23 cellular contexts compared by ENCODE assay signal in the genomic region with DNA sequence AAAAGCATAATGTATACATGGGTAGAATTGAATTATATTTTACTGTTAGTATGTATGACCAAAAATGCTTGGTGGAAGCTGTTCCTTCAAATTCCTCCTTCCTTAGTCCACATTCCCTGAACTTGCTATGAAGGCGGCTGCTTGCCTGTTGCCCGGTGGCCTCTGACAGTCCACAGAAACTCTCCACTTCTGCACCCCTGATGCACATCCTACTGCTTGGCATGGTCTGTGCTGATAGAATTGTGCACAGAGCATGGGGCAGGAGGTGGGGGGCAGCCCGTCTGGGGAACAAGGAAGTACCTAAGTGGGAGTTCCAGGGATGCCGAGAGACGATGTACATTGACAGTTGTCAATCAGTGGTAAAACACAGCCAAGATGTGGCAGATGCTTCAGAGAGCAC. TPM values are rescaled to one million over a fixed set of nuclear protein-coding genes. Genes with fewer than 3 reads are reported as not detected.
"Had no signal": no experiment of that assay in that cellular context is flagged by ENCODE, and none has a peak within 500 bp of the region (broad histone marks: within the 10 kb centered on the region; RNA-seq: fewer than 3 reads in every experiment).

No MANE protein-coding gene starts in this region.

- H3K36me3 Mint-ChIP-seq: natural killer cell; stimulated activated naive B cell treated with anti-CD40 and anti-IgM and Interleukin-4, amounts not matched to agents 10 μg/mL and 1 μg/mL and 100 μg/mL, for 72 hours; type B pancreatic cell had no signal

- H3K4me3 Mint-ChIP-seq: natural killer cell; neural crest cell; stimulated activated naive B cell treated with anti-CD40 and anti-IgM and Interleukin-4, amounts not matched to agents 10 μg/mL and 1 μg/mL and 100 μg/mL, for 72 hours; stimulated activated naive CD8-positive, alpha-beta T cell treated with anti-CD3 and anti-CD28 coated beads, Interleukin-15, Interleukin-2, amounts not matched to agents 100 ng/mL and 50 ng/mL, for 24 hours; type B pancreatic cell had no signal

- H3K4me2 ChIP-seq: hepatocyte had no signal

- H3K9me3 Mint-ChIP-seq: stimulated activated naive CD8-positive, alpha-beta T cell treated with anti-CD3 and anti-CD28 coated beads, Interleukin-15, Interleukin-2, amounts not matched to agents 100 ng/mL and 50 ng/mL, for 24 hours; type B pancreatic cell had no signal

- H3K9me3 ChIP-seq: prostate gland, right lobe of liver, suprapubic skin had no signal

- H3K4me1 ChIP-seq: esophagus muscularis mucosa, foreskin keratinocyte, gastroesophageal sphincter, lower lobe of right lung, prostate gland, right lobe of liver, suprapubic skin had no signal

- DNase-seq: dermis blood vessel endothelial cell; effector memory CD4-positive, alpha-beta T cell; foreskin keratinocyte; kidney; left ventricle myocardium superior; lower lobe of right lung; natural killer cell; retina; right lobe of liver; stimulated activated CD4-positive, alpha-beta T cell treated with anti-CD3 and anti-CD28 coated beads, Interleukin-15, amount 100 ng/mL, for 24 hours; stimulated activated CD4-positive, alpha-beta T cell treated with anti-CD3 and anti-CD28 coated beads, Interleukin-2, amount 100 ng/mL, for 48 hours; stimulated activated naive B cell treated with anti-CD40 and anti-IgM and Interleukin-4, amounts not matched to agents 10 μg/mL and 1 μg/mL and 100 μg/mL, for 72 hours had no signal

- H3K79me2 ChIP-seq: hepatocyte had no signal

- H3K27ac ChIP-seq: coronary artery, esophagus muscularis mucosa, foreskin keratinocyte, gastroesophageal sphincter, heart left ventricle, hepatocyte, lower lobe of right lung, prostate gland, right lobe of liver, suprapubic skin had no signal

- ATAC-seq: foreskin keratinocyte; gastroesophageal sphincter; lower lobe of right lung; natural killer cell; stimulated activated naive B cell treated with anti-CD40 and anti-IgM and Interleukin-4, amounts not matched to agents 10 μg/mL and 1 μg/mL and 100 μg/mL, for 72 hours had no signal

- H3K27ac Mint-ChIP-seq: natural killer cell; stimulated activated naive B cell treated with anti-CD40 and anti-IgM and Interleukin-4, amounts not matched to agents 10 μg/mL and 1 μg/mL and 100 μg/mL, for 72 hours; stimulated activated naive CD8-positive, alpha-beta T cell treated with anti-CD3 and anti-CD28 coated beads, Interleukin-15, Interleukin-2, amounts not matched to agents 100 ng/mL and 50 ng/mL, for 24 hours; type B pancreatic cell had no signal

- H3K36me3 ChIP-seq: esophagus muscularis mucosa, gastroesophageal sphincter, heart left ventricle, lower lobe of right lung, prostate gland, right lobe of liver, suprapubic skin had no signal

- H3K27me3 ChIP-seq: foreskin keratinocyte, heart left ventricle, hepatocyte, right lobe of liver, suprapubic skin had no signal

- H3K27me3 Mint-ChIP-seq: stimulated activated naive B cell treated with anti-CD40 and anti-IgM and Interleukin-4, amounts not matched to agents 10 μg/mL and 1 μg/mL and 100 μg/mL, for 72 hours; stimulated activated naive CD8-positive, alpha-beta T cell treated with anti-CD3 and anti-CD28 coated beads, Interleukin-15, Interleukin-2, amounts not matched to agents 100 ng/mL and 50 ng/mL, for 24 hours; type B pancreatic cell had no signal

- H3K4me1 Mint-ChIP-seq: natural killer cell; neural crest cell; stimulated activated naive B cell treated with anti-CD40 and anti-IgM and Interleukin-4, amounts not matched to agents 10 μg/mL and 1 μg/mL and 100 μg/mL, for 72 hours had no signal

- H3K4me3 ChIP-seq: coronary artery, esophagus muscularis mucosa, gastroesophageal sphincter, heart left ventricle, hepatocyte, lower lobe of right lung, prostate gland, right lobe of liver, suprapubic skin had no signal

- H2AFZ ChIP-seq: hepatocyte had no signal

RNA-seq across cellular contexts. Expression of gene GABRB3, which starts 33.7 kb away (rescaled TPM):
- total RNA-seq: endothelial cell of umbilical vein, natural killer cell had no signal
